In the genomic region with DNA sequence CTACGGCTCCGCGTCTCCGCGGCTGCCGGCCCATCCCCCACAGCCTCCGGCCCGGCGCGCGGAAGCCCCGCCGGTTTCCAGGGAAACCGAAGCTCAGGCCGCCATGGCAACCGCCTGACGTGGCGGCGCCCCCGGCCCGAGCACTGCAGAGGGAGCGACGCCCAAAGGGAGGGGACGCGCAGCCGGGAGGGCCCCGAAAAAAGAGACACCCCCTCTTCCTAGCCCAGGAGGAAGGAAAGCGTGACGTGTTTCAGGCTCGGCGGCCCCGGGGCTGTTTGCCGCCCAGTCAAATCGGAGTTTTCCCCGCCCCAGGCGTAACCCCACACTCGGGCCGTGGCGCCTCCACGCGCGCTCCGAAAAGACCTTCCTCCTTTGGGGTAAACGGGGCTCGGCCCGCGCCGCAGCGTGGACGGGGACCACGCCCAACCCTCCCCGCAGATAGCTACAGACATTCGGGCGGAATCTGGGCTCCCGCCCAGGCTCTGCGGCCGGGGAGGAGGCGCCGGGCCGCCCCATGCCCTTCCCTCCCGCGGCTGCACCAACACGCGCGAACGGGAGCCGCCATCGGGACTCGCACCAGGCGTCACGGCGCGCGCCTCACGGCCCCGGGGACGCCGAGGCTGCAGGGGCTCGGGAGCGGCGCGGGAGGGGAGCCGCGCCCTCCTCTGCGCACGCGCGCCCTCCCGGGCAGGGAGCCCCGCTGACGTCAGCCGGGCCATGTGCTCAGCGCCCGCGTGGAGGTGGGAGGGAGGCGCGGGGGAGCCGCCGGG, we compare ENCODE assay signal across 8 cellular contexts. TPM values are rescaled to one million over a fixed set of nuclear protein-coding genes. Genes with fewer than 3 reads are reported as not detected.
A peak's percentile ranks its signal among the peaks of the same experiment; 100 is the strongest.
DNase-seq lines count a peak whose midpoint lies in the region; ATAC-seq lines count a peak whose summit lies in the region.

No MANE protein-coding gene starts in this region.

- H3K36me3 ChIP-seq in esophagus (ENCODE audit: control insufficient read depth in 2 of 2, insufficient read depth in 2 of 2, low read length in 1 of 2) (peaks cover 0 to 4% of the 10 kb centered on the region in 2 donors), muscle layer of colon (ENCODE audit: insufficient read depth, low read length) (no peaks in the 10 kb centered on the region)

- H3K9me3 Mint-ChIP-seq in activated T-cell treated with anti-CD3 and anti-CD28 coated beads, Interleukin-2, amount 50 U/mL, for 24 hours, result no peaks in the 10 kb centered on the region

- WGBS in esophagus, 2 donors, result 0 to 1% methylated on average over 72 to 99 of the region's 99 CpGs

- in situ Hi-C loops in Caki2 (cut with HindIII; ENCODE audit: low pct_unique_long_range_greater_than_20kb, low sequenced_read_pairs), result no loop called here

- H3K4me1 ChIP-seq in esophagus (ENCODE audit: control insufficient read depth in 2 of 2, insufficient read depth in 2 of 2, low read length in 1 of 2), result peaks cover 26 to 44% of the 10 kb centered on the region in 2 donors
- peaks cover 72% of the 10 kb centered on the region for H3K4me1 ChIP-seq in muscle layer of colon (ENCODE audit: insufficient read depth, low read length)

- H3K9me3 ChIP-seq in esophagus (ENCODE audit: control insufficient read depth in 2 of 2, insufficient read depth in 1 of 2, low read depth in 1 of 2, low read length in 1 of 2) (no peaks in the 10 kb centered on the region), muscle layer of colon (ENCODE audit: low read length) (no peaks in the 10 kb centered on the region)

- DNase-seq in Caki2 (ENCODE audit: low read depth) (peak; percentile 84), HS-5 (ENCODE audit: low read depth) (peak; percentile 41), OCI-M1 (lab: John Stamatoyannopoulos, UW) (peak; percentile 92)
- DNase-seq in activated T-cell treated with anti-CD3 and anti-CD28 coated beads, Interleukin-2, amount 50 U/mL, for 24 hours, result peak; percentile 93
- DNase-seq in stimulated activated CD8-positive, alpha-beta memory T cell treated with anti-CD3 and anti-CD28 coated beads, Interleukin-7, amount 100 ng/mL, for 1 hour (ENCODE audit: low read depth in 2 of 2), result peak; percentile 78 to 80

- peaks cover 71% of the 10 kb centered on the region for H3K4me1 Mint-ChIP-seq in activated T-cell treated with anti-CD3 and anti-CD28 coated beads, Interleukin-2, amount 50 U/mL, for 24 hours (ENCODE audit: low read depth)

- no peaks in the 10 kb centered on the region for H3K27me3 ChIP-seq in esophagus (ENCODE audit: control insufficient read depth in 1 of 2, insufficient read depth in 2 of 2, low read length in 2 of 2)
- H3K27me3 ChIP-seq in muscle layer of colon (ENCODE audit: control insufficient read depth in 1 of 2, insufficient read depth in 2 of 2, low read length in 2 of 2), result no peaks in the 10 kb centered on the region

- ATAC-seq in GM19468 (IDR thresholded peaks at IDR 0.05; ENCODE audit: extremely low read depth, unreplicated experiment), result peak; percentile 25

- H3K9ac ChIP-seq in muscle layer of colon (ENCODE audit: low read length), result peak overlapping the region; percentile 33

- peaks cover 33% of the 10 kb centered on the region for H3K36me3 Mint-ChIP-seq in activated T-cell treated with anti-CD3 and anti-CD28 coated beads, Interleukin-2, amount 50 U/mL, for 24 hours (ENCODE audit: low read depth)

- peak overlapping the region; percentile 85 for H3K4me3 Mint-ChIP-seq in activated T-cell treated with anti-CD3 and anti-CD28 coated beads, Interleukin-2, amount 50 U/mL, for 24 hours

- H3K27me3 Mint-ChIP-seq in activated T-cell treated with anti-CD3 and anti-CD28 coated beads, Interleukin-2, amount 50 U/mL, for 24 hours, result no peaks in the 10 kb centered on the region

- H3K27ac ChIP-seq in esophagus (ENCODE audit: low read depth in 2 of 2, low read length in 1 of 2), result peak overlapping the region; percentile 96 to 100
- peak overlapping the region; percentile 100 for H3K27ac ChIP-seq in muscle layer of colon (ENCODE audit: low read depth, low read length)

- H3K4me3 ChIP-seq in esophagus (ENCODE audit: low read depth in 1 of 2, low read length in 2 of 2) (peak overlapping the region; percentile 53 to 54), muscle layer of colon (ENCODE audit: low read depth in 1 of 2, low read length in 2 of 2) (peak overlapping the region; percentile 61 to 68)

- H3K27ac Mint-ChIP-seq in activated T-cell treated with anti-CD3 and anti-CD28 coated beads, Interleukin-2, amount 50 U/mL, for 24 hours, result peak overlapping the region; percentile 99

RNA-seq across cellular contexts. Expression of a gene that starts 7.5 kb away (rescaled TPM):
- total RNA-seq in Caki2 (2014; rRNA removed; shearing (Covaris generic); ENCODE audit: low replicate concordance), result 0.35 and 0.68 TPM in 2 replicates
- 10 to 100 TPM in 1 of 2 donors, 1 to 10 TPM in 1; 9.9 to 14.6 TPM for polyA plus RNA-seq in esophagus

RNA-seq across cellular contexts. Expression of a gene that starts 56.1 kb away (rescaled TPM):
- total RNA-seq in Caki2 (2014; rRNA removed; shearing (Covaris generic); ENCODE audit: low replicate concordance), result 16.9 and 26.1 TPM in 2 replicates
- polyA plus RNA-seq in esophagus, result 100 to 1,000 TPM in 1 of 2 donors, 10 to 100 TPM in 1; 51.6 to 149 TPM

RNA-seq across cellular contexts. Expression of a gene that starts 57.1 kb away (rescaled TPM):
- 23.9 and 29.1 TPM in 2 replicates for total RNA-seq in Caki2 (2014; rRNA removed; shearing (Covaris generic); ENCODE audit: low replicate concordance)
- polyA plus RNA-seq in esophagus, result 10 to 100 TPM; 15.9 to 19.3 TPM

Comparison
In these comparisons a context has a peak if more than half of its experiments do, and no peak if none do; other contexts are left out.
1. Peak in every context shown above with its lines: DNase-seq, ATAC-seq, H3K4me3 ChIP-seq and H3K27ac ChIP-seq.
2. DNase-seq: peak in every context shown above with its lines; median percentile 93 in activated T-cell treated with anti-CD3 and anti-CD28 coated beads, Interleukin-2, amount 50 U/mL, for 24 hours; 92 in OCI-M1; 84 in Caki2; 79 in stimulated activated CD8-positive, alpha-beta memory T cell treated with anti-CD3 and anti-CD28 coated beads, Interleukin-7, amount 100 ng/mL, for 1 hour; 41 in HS-5.